In genomic region chr11:77047928-77048446, GRCh38 we compare ENCODE assay signal across 13 cellular contexts. TPM values are rescaled to one million over a fixed set of nuclear protein-coding genes. Genes with fewer than 3 reads are reported as not detected.
DNase-seq lines count a peak whose midpoint lies in the region; ATAC-seq, FAIRE-seq and TF ChIP-seq lines count a peak whose summit lies in the region.
"Not testable (repeated sequence)": the region's sequence is repeated elsewhere in the genome, so short reads cannot be mapped to it uniquely, and the experiment has no call there.
"Had no signal": no experiment of that assay in that cellular context is flagged by ENCODE, and none has a peak within 500 bp of the region (broad histone marks: within the 10 kb centered on the region; RNA-seq: fewer than 3 reads in every experiment).

No MANE protein-coding gene starts in this region.

- H3K27me3 ChIP-seq in HepG2 (ENCODE audit: control insufficient read depth in 1 of 2, insufficient read depth in 2 of 2, low read length in 2 of 2) = peaks cover 0 to 19% of the 10 kb centered on the region in 2 experiments; a peak in 4 of 5 replicates

- H3K9me3 ChIP-seq in HEK293 (ENCODE audit: control insufficient read depth, insufficient read depth, low read depth, low read length); OCI-LY7 (ENCODE audit: low read length); HepG2 (ENCODE audit: low read length): not testable (repeated sequence)

- not testable (repeated sequence) for H3K36me3 Mint-ChIP-seq in CD14-positive monocyte; WTC11; central memory CD8-positive, alpha-beta T cell (ENCODE audit: insufficient read depth); progenitor cell of endocrine pancreas (ENCODE audit: insufficient read depth)

- H3K79me2 ChIP-seq in OCI-LY7 (ENCODE audit: insufficient read depth, low read depth, low read length); HepG2 (ENCODE audit: insufficient read depth, low read length): not testable (repeated sequence)

- H3K36me3 ChIP-seq in HEK293 (ENCODE audit: control insufficient read depth in 2 of 2, insufficient read depth in 1 of 2, low read length in 2 of 2); OCI-LY7 (ENCODE audit: insufficient read depth, low read length); HepG2 (replicated peaks in 1 of 2; ENCODE audit: control insufficient read depth in 1 of 2, insufficient read depth in 2 of 2, low read length in 2 of 2): not testable (repeated sequence)

- 53% methylated on average over 7 of the region's 7 CpGs for WGBS in HepG2 (ENCODE audit: low lambda C conversion rate)

- not testable (repeated sequence) for H4K20me1 ChIP-seq in OCI-LY7 (ENCODE audit: insufficient read depth, low read length); HepG2 (ENCODE audit: insufficient read depth, low read length)

- CTCF ChIA-PET in HEK293 (lab: Yijun Ruan, JAX) (interaction anchor here (0.6 to 4.4 kb wide), 30 partner anchors 10 to 1475 kb away, joined by 3 to 61 read pairs (median 4); partner anchors contain the start of gene CAPN5), OCI-LY7 (lab: Charles Lee; ENCODE audit: unreplicated experiment) (interaction anchor here (0.5 to 1.5 kb wide), 3 partner anchors 15 to 140 kb away, joined by 3 to 11 read pairs (median 3); no protein-coding TSS in a partner anchor), WTC11 (lab: Charles Lee) (interaction anchor here (0.6 to 8.5 kb wide), 38 partner anchors 8 to 664 kb away, joined by 3 to 102 read pairs (median 4); partner anchors contain the start of genes B3GNT6, CAPN5, MYO7A and OMP), HepG2 (lab: Yijun Ruan, JAX; ENCODE audit: low intra/inter-chr PET ratio, low total read pairs) (interaction anchor here (0.7 to 4.1 kb wide), 7 partner anchors 15 to 238 kb away, joined by 3 to 85 read pairs (median 11); no protein-coding TSS in a partner anchor)

- POLR2A ChIA-PET in HEK293 (lab: Yijun Ruan, JAX) (interaction anchor here (0.6 to 1.4 kb wide), 5 partner anchors 19 to 531 kb away, joined by 3 to 4 read pairs (median 4); partner anchors contain the start of gene CAPN5), OCI-LY7 (lab: Charles Lee) (interaction anchor here (0.6 to 1.0 kb wide), 6 partner anchors 19 to 1597 kb away, joined by 3 to 5 read pairs (median 3); no protein-coding TSS in a partner anchor), WTC11 (lab: Charles Lee) (interaction anchor here (0.6 to 1.5 kb wide), 3 partner anchors 43 to 128 kb away, joined by 3 to 7 read pairs (median 3); no protein-coding TSS in a partner anchor), HepG2 (lab: Yijun Ruan, JAX) (interaction anchor here (0.6 to 1.4 kb wide), 5 partner anchors 15 to 146 kb away, joined by 3 to 16 read pairs (median 4); no protein-coding TSS in a partner anchor)

- H3K9me2 ChIP-seq in OCI-LY7 (ENCODE audit: insufficient read depth, low read length) = not testable (repeated sequence)

- FAIRE-seq in HepG2 (lab: Jason Lieb, UNC) = not testable (repeated sequence)

- not testable (repeated sequence) for H2AFZ ChIP-seq in OCI-LY7 (ENCODE audit: low read length); HepG2 (ENCODE audit: low read length)

- H3K4me1 Mint-ChIP-seq in CD14-positive monocyte (peaks cover 13% of the 10 kb centered on the region), WTC11 (peaks cover 14% of the 10 kb centered on the region)
- H3K4me1 Mint-ChIP-seq in central memory CD8-positive, alpha-beta T cell = peaks cover 11% of the 10 kb centered on the region
- H3K4me1 Mint-ChIP-seq in progenitor cell of endocrine pancreas (ENCODE audit: low read depth) = not testable (repeated sequence)

- H3K4me3 Mint-ChIP-seq in CD14-positive monocyte; WTC11; progenitor cell of endocrine pancreas (ENCODE audit: low read depth): not testable (repeated sequence)
- H3K4me3 Mint-ChIP-seq in central memory CD8-positive, alpha-beta T cell = peak overlapping the region; percentile 61

- not testable (repeated sequence) for DNase-seq in CD14-positive monocyte (ENCODE audit: low spot score); OCI-LY7 (ENCODE audit: low spot score); WTC11 (ENCODE audit: low spot score); central memory CD8-positive, alpha-beta T cell (ENCODE audit: low spot score in 2 of 2); HepG2 (ENCODE audit: low spot score); progenitor cell of endocrine pancreas (ENCODE audit: low spot score, unreplicated experiment)

- not testable (repeated sequence) for H3K9ac ChIP-seq in HepG2 (ENCODE audit: insufficient read depth, low read depth, low read length)

- TF ChIP-seq EP300 in HepG2 (IDR thresholded peaks at IDR 0.05; ENCODE audit: low read depth in 2 of 2, low read length in 2 of 2); HepG2 (CRISPR knock-in tag; IDR thresholded peaks at IDR 0.05; ENCODE audit: borderline replicate concordance): not testable (repeated sequence)

- H3K27ac ChIP-seq in 22Rv1; HEK293 (ENCODE audit: extremely low read depth, low read depth, low read length); OCI-LY7 (ENCODE audit: low read depth, low read length, poor library complexity, severe bottlenecking); HepG2 (ENCODE audit: extremely low read length, insufficient read depth, low read length): not testable (repeated sequence)

- TF ChIP-seq CTCF in 22Rv1 (IDR thresholded peaks at IDR 0.05) = peak; percentile 46
- peak; percentile 5 for TF ChIP-seq CTCF in CD14-positive monocyte (IDR thresholded peaks at IDR 0.05)
- not testable (repeated sequence) for TF ChIP-seq CTCF in HEK293 (tag by site-specific recombination; IDR thresholded peaks at IDR 0.05); HepG2 (CRISPR knock-in tag; IDR thresholded peaks at IDR 0.05); progenitor cell of endocrine pancreas (IDR thresholded peaks at IDR 0.05; ENCODE audit: unreplicated experiment)
- TF ChIP-seq CTCF in OCI-LY7 (conservative IDR thresholded peaks at IDR 0.05; ENCODE audit: low read length) = peak; percentile 12; the same call in 1 of the 2 replicates
- peak; percentile 52; the same call in 1 of the 2 replicates for TF ChIP-seq CTCF in WTC11 (IDR thresholded peaks at IDR 0.05)

- not testable (repeated sequence) for H3K9me3 Mint-ChIP-seq in CD14-positive monocyte; WTC11; central memory CD8-positive, alpha-beta T cell; progenitor cell of endocrine pancreas (ENCODE audit: low read depth)

- intact Hi-C loops in CD14-positive monocyte (cut with micrococcal nuclease) = loop anchor here (2.0 to 5.0 kb wide), 3 partner anchors 19 to 139 kb away; partner anchors contain the start of gene CAPN5 (in 1 of the 2)
- intact Hi-C loops in OCI-LY7 (cut with micrococcal nuclease; ENCODE audit: unreplicated experiment) = loop anchor here (1.0 to 2.0 kb wide), 3 partner anchors 18 to 141 kb away; partner anchors contain the start of gene CAPN5
- intact Hi-C loops in HepG2 (cut with micrococcal nuclease; ENCODE audit: unreplicated experiment) = loop anchor here (1.0 to 10.0 kb wide), 5 partner anchors 53 to 323 kb away; no protein-coding TSS in a partner anchor

- H3K27me3 Mint-ChIP-seq in CD14-positive monocyte (ENCODE audit: low read depth in 3 of 3) (peaks cover 14 to 23% (median 22%) of the 10 kb centered on the region in 3 donors), WTC11 (ENCODE audit: low read depth) (peaks cover 11% of the 10 kb centered on the region), progenitor cell of endocrine pancreas (peaks cover 26% of the 10 kb centered on the region)
- H3K27me3 Mint-ChIP-seq in central memory CD8-positive, alpha-beta T cell = peaks cover 19% of the 10 kb centered on the region

- TF ChIP-seq POLR2A in HepG2 (IDR thresholded peaks at IDR 0.05; ENCODE audit: insufficient read depth in 1 of 2, low read depth in 2 of 2, low read length in 2 of 2) = not testable (repeated sequence)

- not testable (repeated sequence) for ATAC-seq in WTC11; central memory CD8-positive, alpha-beta T cell (replicated peaks; ENCODE audit: extremely low read depth, poor library complexity, severe bottlenecking); HepG2

- H3K4me1 ChIP-seq in HEK293 (ENCODE audit: control insufficient read depth, insufficient read depth, low read length); OCI-LY7 (ENCODE audit: insufficient read depth, low read length, poor library complexity, severe bottlenecking): not testable (repeated sequence)
- H3K4me1 ChIP-seq in HepG2 (ENCODE audit: insufficient read depth, low read length) = peaks cover 31% of the 10 kb centered on the region

- not testable (repeated sequence) for H3K4me3 ChIP-seq in HEK293 (ENCODE audit: low read depth, low read length); OCI-LY7 (ENCODE audit: low read depth, low read length, poor library complexity, severe bottlenecking); HepG2 (replicated peaks in 1 of 3; ENCODE audit: insufficient read depth in 1 of 3, low read depth in 2 of 3, low read length in 3 of 3)

- TF ChIP-seq RAD21 in HepG2 (CRISPR knock-in tag; IDR thresholded peaks at IDR 0.05) = not testable (repeated sequence)

- not testable (repeated sequence) for H3K4me2 ChIP-seq in OCI-LY7 (ENCODE audit: low read length); HepG2 (ENCODE audit: low read depth, low read length)

- not testable (repeated sequence) for H3K27ac Mint-ChIP-seq in CD14-positive monocyte; WTC11; central memory CD8-positive, alpha-beta T cell (ENCODE audit: low read depth)
- peak overlapping the region; percentile 41 for H3K27ac Mint-ChIP-seq in progenitor cell of endocrine pancreas

- in situ Hi-C loops in HepG2 (cut with HindIII; ENCODE audit: extremely low pct_ligation_motif_present, low pct_unique_long_range_greater_than_20kb) = loop anchor here (5.0 to 25.0 kb wide), 2 partner anchors 44 to 136 kb away; no protein-coding TSS in a partner anchor

- not testable (repeated sequence) for BruUV-seq in OCI-LY7 (replicated peaks; lab: Mats Ljungman, UMichigan); HepG2 (replicated peaks; lab: Mats Ljungman, UMichigan)

RNA-seq across cellular contexts. Expression of gene B3GNT6, which starts 13.8 kb away (rescaled TPM):
- polyA plus RNA-seq in CD14-positive monocyte (not detected), HepG2 (2011; rRNA removed) (not detected in 2 replicates)
- not detected in 2 replicates for total RNA-seq in OCI-LY7 (2014; rRNA removed; shearing (Covaris generic))
- total RNA-seq in OCI-LY7 (2022) (not detected in 2 replicates), WTC11 (2021) (0.07 to 0.14 TPM in 2 of 3 replicates, not detected in the other), HepG2 (2016; rRNA removed; fragmentation: Illumina TruSeq; extraction: Trizol) (not detected in 2 replicates), progenitor cell of endocrine pancreas (not detected in 2 replicates)
- not detected in 2 replicates for total RNA-seq in HepG2 (2016; cell fraction: cytosol; rRNA removed; fragmentation: Illumina TruSeq; extraction: Trizol; ENCODE audit: low read depth)
- total RNA-seq in HepG2 (2016; cell fraction: insoluble cytoplasmic fraction; rRNA removed; fragmentation: Illumina TruSeq; extraction: Trizol) = not detected in 2 replicates
- total RNA-seq in HepG2 (2016; cell fraction: membrane; rRNA removed; fragmentation: Illumina TruSeq; extraction: Trizol) = not detected in 2 replicates
- total RNA-seq in HepG2 (2016; cell fraction: nucleus; rRNA removed; fragmentation: Illumina TruSeq; extraction: Trizol) = not detected in 2 replicates
- not detected in 2 replicates for polyA plus RNA-seq in HepG2 (2011; cell fraction: cytosol; rRNA removed)
- not detected in 2 replicates for polyA plus RNA-seq in HepG2 (2011; cell fraction: nucleus; rRNA removed)
- not detected in 2 replicates for polyA plus RNA-seq in HepG2 (2012)
- polyA plus RNA-seq in HepG2 (2016; cell fraction: cytosol; fragmentation: Illumina TruSeq; extraction: Trizol; ENCODE audit: low read depth) = not detected in 2 replicates
- polyA plus RNA-seq in HepG2 (2016; cell fraction: insoluble cytoplasmic fraction; fragmentation: Illumina TruSeq; extraction: Trizol; ENCODE audit: low read depth) = not detected in 2 replicates
- not detected in 2 replicates for polyA plus RNA-seq in HepG2 (2016; cell fraction: membrane; fragmentation: Illumina TruSeq; extraction: Trizol; ENCODE audit: low read depth)
- polyA plus RNA-seq in HepG2 (2016; cell fraction: nucleus; fragmentation: Illumina TruSeq; extraction: Trizol; ENCODE audit: insufficient read depth, low read depth) = not detected in 2 replicates
- polyA minus RNA-seq in HepG2 (2011; rRNA and poly(A)+ RNA removed; ENCODE audit: low replicate concordance) = not detected in 2 replicates
- not detected in 2 replicates for polyA minus RNA-seq in HepG2 (2011; cell fraction: cytosol; rRNA and poly(A)+ RNA removed)
- polyA minus RNA-seq in HepG2 (2011; cell fraction: nucleus; rRNA and poly(A)+ RNA removed) = not detected in 2 replicates
- total RNA-seq: CD8-positive, alpha-beta memory T cell; G401; GM12878; HT1080; IMR-90 had no signal
- polyA plus RNA-seq: CD8-positive, alpha-beta memory T cell; GM12878 had no signal

RNA-seq across cellular contexts. Expression of gene CAPN5, which starts 18.8 kb away (rescaled TPM):
- polyA plus RNA-seq in CD14-positive monocyte = under 1 TPM; 0.28 to 0.62 TPM
- 0.98 and 1.4 TPM in 2 replicates for total RNA-seq in OCI-LY7 (2014; rRNA removed; shearing (Covaris generic))
- total RNA-seq in OCI-LY7 (2022) = 1.5 TPM in 2 replicates
- total RNA-seq in WTC11 (2021) = 24.0 to 27.4 TPM (median 24.3 TPM) in 3 replicates
- total RNA-seq in HepG2 (2016; rRNA removed; fragmentation: Illumina TruSeq; extraction: Trizol) = 0.22 and 0.27 TPM in 2 replicates
- 0.09 TPM in 1 of 2 replicates, not detected in the other for total RNA-seq in HepG2 (2016; cell fraction: cytosol; rRNA removed; fragmentation: Illumina TruSeq; extraction: Trizol; ENCODE audit: low read depth)
- total RNA-seq in HepG2 (2016; cell fraction: insoluble cytoplasmic fraction; rRNA removed; fragmentation: Illumina TruSeq; extraction: Trizol) = 0.27 and 0.28 TPM in 2 replicates
- 0.28 and 0.34 TPM in 2 replicates for total RNA-seq in HepG2 (2016; cell fraction: membrane; rRNA removed; fragmentation: Illumina TruSeq; extraction: Trizol)
- 0.66 and 0.75 TPM in 2 replicates for total RNA-seq in HepG2 (2016; cell fraction: nucleus; rRNA removed; fragmentation: Illumina TruSeq; extraction: Trizol)
- polyA plus RNA-seq in HepG2 (2011; rRNA removed) = 1.2 and 2.1 TPM in 2 replicates
- polyA plus RNA-seq in HepG2 (2011; cell fraction: cytosol; rRNA removed) = 0.95 and 1.0 TPM in 2 replicates
- polyA plus RNA-seq in HepG2 (2011; cell fraction: nucleus; rRNA removed) = 3.7 and 6.7 TPM in 2 replicates
- 0.94 and 2.0 TPM in 2 replicates for polyA plus RNA-seq in HepG2 (2012)
- polyA plus RNA-seq in HepG2 (2016; cell fraction: cytosol; fragmentation: Illumina TruSeq; extraction: Trizol; ENCODE audit: low read depth) = 0.19 and 0.23 TPM in 2 replicates
- 0.93 and 1.1 TPM in 2 replicates for polyA plus RNA-seq in HepG2 (2016; cell fraction: insoluble cytoplasmic fraction; fragmentation: Illumina TruSeq; extraction: Trizol; ENCODE audit: low read depth)
- polyA plus RNA-seq in HepG2 (2016; cell fraction: membrane; fragmentation: Illumina TruSeq; extraction: Trizol; ENCODE audit: low read depth) = 0.37 and 0.48 TPM in 2 replicates
- 0.68 and 0.85 TPM in 2 replicates for polyA plus RNA-seq in HepG2 (2016; cell fraction: nucleus; fragmentation: Illumina TruSeq; extraction: Trizol; ENCODE audit: insufficient read depth, low read depth)
- 0.49 and 2.0 TPM in 2 replicates for polyA minus RNA-seq in HepG2 (2011; rRNA and poly(A)+ RNA removed; ENCODE audit: low replicate concordance)
- 0.88 and 0.99 TPM in 2 replicates for polyA minus RNA-seq in HepG2 (2011; cell fraction: cytosol; rRNA and poly(A)+ RNA removed)
- polyA minus RNA-seq in HepG2 (2011; cell fraction: nucleus; rRNA and poly(A)+ RNA removed) = 1.0 and 1.7 TPM in 2 replicates
- total RNA-seq in progenitor cell of endocrine pancreas = 9.5 and 10.9 TPM in 2 replicates

RNA-seq across cellular contexts. Expression of gene OMP, which starts 54.7 kb away (rescaled TPM):
- polyA plus RNA-seq in CD14-positive monocyte (not detected), HepG2 (2011; rRNA removed) (not detected in 2 replicates)
- total RNA-seq in OCI-LY7 (2014; rRNA removed; shearing (Covaris generic)) = not detected in 2 replicates
- total RNA-seq in OCI-LY7 (2022) (not detected in 2 replicates), WTC11 (2021) (1.4 TPM in 1 of 3 replicates, not detected in the others), HepG2 (2016; rRNA removed; fragmentation: Illumina TruSeq; extraction: Trizol) (not detected in 2 replicates), progenitor cell of endocrine pancreas (not detected in 2 replicates)
- not detected in 2 replicates for total RNA-seq in HepG2 (2016; cell fraction: cytosol; rRNA removed; fragmentation: Illumina TruSeq; extraction: Trizol; ENCODE audit: low read depth)
- total RNA-seq in HepG2 (2016; cell fraction: insoluble cytoplasmic fraction; rRNA removed; fragmentation: Illumina TruSeq; extraction: Trizol) = not detected in 2 replicates
- total RNA-seq in HepG2 (2016; cell fraction: membrane; rRNA removed; fragmentation: Illumina TruSeq; extraction: Trizol) = not detected in 2 replicates
- not detected in 2 replicates for total RNA-seq in HepG2 (2016; cell fraction: nucleus; rRNA removed; fragmentation: Illumina TruSeq; extraction: Trizol)
- not detected in 2 replicates for polyA plus RNA-seq in HepG2 (2011; cell fraction: cytosol; rRNA removed)
- polyA plus RNA-seq in HepG2 (2011; cell fraction: nucleus; rRNA removed) = 1.9 TPM in 1 of 2 replicates, not detected in the other
- polyA plus RNA-seq in HepG2 (2012) = not detected in 2 replicates
- polyA plus RNA-seq in HepG2 (2016; cell fraction: cytosol; fragmentation: Illumina TruSeq; extraction: Trizol; ENCODE audit: low read depth) = not detected in 2 replicates
- not detected in 2 replicates for polyA plus RNA-seq in HepG2 (2016; cell fraction: insoluble cytoplasmic fraction; fragmentation: Illumina TruSeq; extraction: Trizol; ENCODE audit: low read depth)
- polyA plus RNA-seq in HepG2 (2016; cell fraction: membrane; fragmentation: Illumina TruSeq; extraction: Trizol; ENCODE audit: low read depth) = not detected in 2 replicates
- polyA plus RNA-seq in HepG2 (2016; cell fraction: nucleus; fragmentation: Illumina TruSeq; extraction: Trizol; ENCODE audit: insufficient read depth, low read depth) = not detected in 2 replicates
- polyA minus RNA-seq in HepG2 (2011; rRNA and poly(A)+ RNA removed; ENCODE audit: low replicate concordance) = not detected in 2 replicates
- not detected in 2 replicates for polyA minus RNA-seq in HepG2 (2011; cell fraction: cytosol; rRNA and poly(A)+ RNA removed)
- not detected in 2 replicates for polyA minus RNA-seq in HepG2 (2011; cell fraction: nucleus; rRNA and poly(A)+ RNA removed)
- total RNA-seq: CD8-positive, alpha-beta memory T cell; G401; GM12878; IMR-90 had no signal
- polyA plus RNA-seq: CD8-positive, alpha-beta memory T cell; GM12878 had no signal
